24 cellular contexts compared by ENCODE assay signal in the genomic region with DNA sequence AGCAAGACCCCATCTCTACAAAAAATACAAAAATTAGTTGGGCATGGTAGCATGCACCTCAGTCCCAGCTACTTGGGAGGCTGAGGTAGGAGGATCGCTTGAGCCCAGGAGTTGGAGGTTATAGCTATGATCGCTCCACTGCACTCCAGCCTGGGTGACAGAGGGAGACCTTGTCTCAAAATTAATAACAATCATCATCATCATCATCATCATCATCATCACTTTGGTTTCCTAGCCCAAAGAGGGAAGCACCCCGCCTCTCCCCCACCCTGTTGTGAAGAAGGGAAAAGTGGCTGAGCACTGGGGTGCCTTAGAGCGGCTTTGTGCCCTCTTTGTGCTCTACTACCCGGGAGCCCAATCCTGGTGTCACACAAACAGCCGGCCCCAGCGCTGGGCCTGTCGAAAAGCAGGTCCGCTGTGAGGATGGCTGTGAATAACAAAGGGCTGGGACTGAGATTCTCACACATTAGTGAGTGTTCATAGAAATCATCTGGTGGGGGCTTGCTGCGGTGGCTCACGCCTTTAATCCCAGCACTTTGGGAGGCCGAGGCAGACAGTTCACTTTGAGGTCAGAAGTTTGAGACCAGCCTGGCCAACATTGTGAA.
"Had no signal": no experiment of that assay in that cellular context is flagged by ENCODE, and none has a peak within 500 bp of the region (broad histone marks: within the 10 kb centered on the region; RNA-seq: fewer than 3 reads in every experiment).

No MANE protein-coding gene starts in this region.

- H3K27ac ChIP-seq: SJSA1, WERI-Rb-1 had no signal

- H3K4me3 Mint-ChIP-seq: activated CD8-positive, alpha-beta T cell treated with anti-CD3 and anti-CD28 coated beads for 36 hours; activated naive CD4-positive, alpha-beta T cell treated with anti-CD3 and anti-CD28 coated beads, Interleukin-2, amount 10 ng/mL, durations not matched to agents 7 days and 5 days; activated naive CD8-positive, alpha-beta T cell treated with anti-CD3 and anti-CD28 coated beads for 36 hours; activated T-cell treated with anti-CD3 and anti-CD28 coated beads, Interleukin-2, amount 50 U/mL, for 72 hours; T-helper 2 cell treated with Interferon-gamma antibody and Interleukin-4, amounts not matched to agents 5 μg/mL and 100 μg/mL, for 36 hours had no signal

- H3K4me3 ChIP-seq: MG63, SJSA1 had no signal

- H3K36me3 ChIP-seq: MG63, SJSA1, WERI-Rb-1 had no signal

- H3K36me3 Mint-ChIP-seq: activated naive CD4-positive, alpha-beta T cell treated with anti-CD3 and anti-CD28 coated beads, Interleukin-2, amount 10 ng/mL, durations not matched to agents 7 days and 5 days; activated naive CD8-positive, alpha-beta T cell treated with anti-CD3 and anti-CD28 coated beads for 36 hours had no signal

- DNase-seq: activated CD4-positive, alpha-beta T cell treated with anti-CD3 and anti-CD28 coated beads for 4 hours; activated CD8-positive, alpha-beta memory T cell treated with anti-CD3 and anti-CD28 coated beads, Interleukin-2, amount 50 U/mL, for 4 hours; activated CD8-positive, alpha-beta T cell treated with anti-CD3 and anti-CD28 coated beads for 36 hours; activated gamma-delta T cell treated with Interleukin-2 at 50 U/mL for 16 hours; activated naive CD4-positive, alpha-beta T cell treated with anti-CD3 and anti-CD28 coated beads, Interleukin-2, amount 10 ng/mL, durations not matched to agents 7 days and 5 days; activated naive CD8-positive, alpha-beta T cell treated with anti-CD3 and anti-CD28 coated beads for 36 hours; activated T-cell treated with anti-CD3 and anti-CD28 coated beads, Interleukin-2, amount 50 U/mL, for 72 hours; anterior cingulate cortex; NCI-H1105; NCI-H1436; NCI-H1694 treated with DMSO at 0.1 percent for 48 hours; NCI-H2029 treated with DMSO at 0.1 percent for 48 hours; NCI-H446; NCI-H524; PC-3; SHP77; SW 1271; WERI-Rb-1 had no signal

- ATAC-seq: activated CD4-positive, CD25-positive, alpha-beta regulatory T cell treated with anti-CD3 and anti-CD28 coated beads, Interleukin-2, amount 50 U/mL, for 24 hours; activated CD8-positive, alpha-beta T cell treated with anti-CD3 and anti-CD28 coated beads for 36 hours; activated T-cell treated with anti-CD3 and anti-CD28 coated beads, Interleukin-2, amount 50 U/mL, for 72 hours; PC-3; SK-N-SH treated with all-trans-retinoic acid at 6 μM for 48 hours had no signal

- H3K9me3 ChIP-seq: SJSA1 had no signal

- H3K9me3 Mint-ChIP-seq: activated CD8-positive, alpha-beta T cell treated with anti-CD3 and anti-CD28 coated beads for 36 hours; activated naive CD4-positive, alpha-beta T cell treated with anti-CD3 and anti-CD28 coated beads, Interleukin-2, amount 10 ng/mL, durations not matched to agents 7 days and 5 days; activated naive CD8-positive, alpha-beta T cell treated with anti-CD3 and anti-CD28 coated beads for 36 hours; activated T-cell treated with anti-CD3 and anti-CD28 coated beads, Interleukin-2, amount 50 U/mL, for 72 hours; activated T-helper 2 cell treated with anti-CD3 and anti-CD28 coated beads, Interferon-gamma antibody, Interleukin-2, Interleukin-4, amounts not matched to agents 10 μg/mL and 5 μg/mL and 100 μg/mL, durations not matched to agents 14 hours and 24 hours and 36 hours; T-helper 2 cell treated with Interferon-gamma antibody and Interleukin-4, amounts not matched to agents 5 μg/mL and 100 μg/mL, for 36 hours had no signal

- H3K27ac Mint-ChIP-seq: activated CD8-positive, alpha-beta T cell treated with anti-CD3 and anti-CD28 coated beads for 36 hours; activated naive CD4-positive, alpha-beta T cell treated with anti-CD3 and anti-CD28 coated beads, Interleukin-2, amount 10 ng/mL, durations not matched to agents 7 days and 5 days; activated naive CD8-positive, alpha-beta T cell treated with anti-CD3 and anti-CD28 coated beads for 36 hours; activated T-cell treated with anti-CD3 and anti-CD28 coated beads, Interleukin-2, amount 50 U/mL, for 72 hours; activated T-helper 2 cell treated with anti-CD3 and anti-CD28 coated beads, Interferon-gamma antibody, Interleukin-2, Interleukin-4, amounts not matched to agents 10 μg/mL and 5 μg/mL and 100 μg/mL, durations not matched to agents 14 hours and 24 hours and 36 hours; T-helper 2 cell treated with Interferon-gamma antibody and Interleukin-4, amounts not matched to agents 5 μg/mL and 100 μg/mL, for 36 hours had no signal

- H3K27me3 Mint-ChIP-seq: activated CD8-positive, alpha-beta T cell treated with anti-CD3 and anti-CD28 coated beads for 36 hours; activated naive CD8-positive, alpha-beta T cell treated with anti-CD3 and anti-CD28 coated beads for 36 hours had no signal
